Comparison of ENCODE assay signal across 8 cellular contexts in the genomic region with DNA sequence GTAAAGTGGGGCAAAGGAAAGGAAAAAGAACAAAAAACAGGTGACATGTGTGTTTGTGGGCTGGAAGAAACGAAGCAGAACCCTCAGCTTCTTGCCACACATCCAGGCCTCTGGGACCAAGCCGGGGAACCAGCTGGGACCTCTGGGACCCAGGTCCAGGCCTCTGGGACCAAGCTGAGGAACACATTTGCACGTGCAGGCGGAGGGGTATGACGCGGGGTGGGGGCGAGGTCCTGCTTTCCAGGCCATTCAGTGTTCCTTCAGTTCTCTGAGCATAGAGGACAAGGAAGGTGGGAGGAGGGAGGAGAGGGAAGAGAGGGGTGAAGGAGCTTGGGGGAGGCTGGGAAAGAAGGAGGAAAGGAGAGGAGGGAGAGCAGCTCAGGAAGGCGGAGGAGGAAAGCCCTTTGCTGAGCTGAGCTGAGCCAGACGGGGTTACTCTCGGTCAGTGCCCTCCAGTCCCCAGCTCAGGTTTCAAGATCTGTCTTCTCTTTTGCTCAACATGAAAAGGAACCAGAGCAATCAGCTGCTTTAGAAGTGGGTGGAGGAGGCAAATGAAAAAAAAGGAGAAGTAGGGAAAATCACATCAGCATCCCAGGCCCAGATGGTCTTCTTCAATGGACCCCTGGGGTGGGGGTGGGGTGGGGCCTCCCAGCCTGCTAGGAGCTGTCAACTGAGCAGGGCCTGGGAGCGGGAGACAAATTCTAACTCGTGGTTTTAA. TPM values are rescaled to one million over a fixed set of nuclear protein-coding genes. Genes with fewer than 3 reads are reported as not detected.
A peak's percentile ranks its signal among the peaks of the same experiment; 100 is the strongest.
DNase-seq lines count a peak whose midpoint lies in the region; ATAC-seq and TF ChIP-seq lines count a peak whose summit lies in the region.

No MANE protein-coding gene starts in this region.

- H3K27ac ChIP-seq in lung (ENCODE audit: low read depth in 1 of 2, low read length in 1 of 2), result peak overlapping the region; percentile 61 to 82
- peak overlapping the region; percentile 72 to 81 (median 76) for H3K27ac ChIP-seq in transverse colon

- intact Hi-C loops in transverse colon (cut with DNase I; ENCODE audit: low total_unique reads), result loop anchor here (10.0 kb wide), 1 partner anchor 546 kb away; no protein-coding TSS in a partner anchor

- H3K4me3 ChIP-seq in AG09309 (ENCODE audit: control insufficient read depth, low read depth, low read length) (no peak overlapping the region), choroid plexus epithelial cell (ENCODE audit: low read depth, low read length) (no peak overlapping the region), lung (no peak overlapping the region), transverse colon (no peak overlapping the region)

- H3K36me3 ChIP-seq in lung (ENCODE audit: control insufficient read depth in 2 of 2, insufficient read depth in 2 of 2, low read length in 2 of 2), result peaks cover 0 to 2% of the 10 kb centered on the region in 2 donors
- H3K36me3 ChIP-seq in transverse colon, result peaks cover 0 to 10% (median 0%) of the 10 kb centered on the region in 4 donors

- no peak for TF ChIP-seq POLR2A in transverse colon (IDR thresholded peaks at IDR 0.05)

- in situ Hi-C loops in transverse colon (cut with MboI; ENCODE audit: low pct_ligation_motif_present in 1 of 4, low pct_unique_long_range_greater_than_20kb in 1 of 4, low sequenced_read_pairs in 3 of 4), result loop anchor here in 3 of 4 donors (10.0 to 25.0 kb wide), 4 partner anchors 56 to 546 kb away; a partner anchor contains a TSS

- no peak for TF ChIP-seq EP300 in transverse colon (IDR thresholded peaks at IDR 0.05; ENCODE audit: low read depth)

- peak; percentile 46 for DNase-seq in AG09309 (ENCODE audit: low read depth)
- peak; percentile 85 for DNase-seq in GM19240 (ENCODE audit: insufficient read length, low spot score)
- DNase-seq in NOMO-1 treated with DMSO at 0.1 percent for 48 hours (lab: John Stamatoyannopoulos, UW; ENCODE audit: unreplicated experiment), result peak; percentile 95
- peak; percentile 95 for DNase-seq in choroid plexus epithelial cell (ENCODE audit: low read depth)
- peak; percentile 47 for DNase-seq in lung (ENCODE audit: low spot score)
- DNase-seq in transverse colon, result peak; percentile 46
- DNase-seq in activated CD4-positive, CD25-positive, alpha-beta regulatory T cell (lab: John Stamatoyannopoulos, UW), result no peak

- TF ChIP-seq CTCF in AG09309 (IDR thresholded peaks at IDR 0.05; ENCODE audit: control insufficient read depth, insufficient read depth, low read depth, low read length, missing control alignments) (no peak), choroid plexus epithelial cell (conservative IDR thresholded peaks at IDR 0.05; ENCODE audit: low read depth, low read length) (no peak), lung (IDR thresholded peaks at IDR 0.05; ENCODE audit: control extremely low read depth, extremely low read depth) (no peak), transverse colon (IDR thresholded peaks at IDR 0.05) (no peak)

- H3K9me3 ChIP-seq in lung (ENCODE audit: control insufficient read depth in 2 of 2, insufficient read depth in 1 of 2, low read length in 1 of 2) (no peaks in the 10 kb centered on the region), transverse colon (no peaks in the 10 kb centered on the region)

- ATAC-seq in HG03159 (IDR thresholded peaks at IDR 0.05; ENCODE audit: unreplicated experiment) (peak; percentile 91), lung (ENCODE audit: insufficient read depth, low FRiP score) (peak; percentile 75)

- H3K4me1 ChIP-seq in lung (ENCODE audit: control insufficient read depth in 2 of 2, insufficient read depth in 2 of 2, low read length in 2 of 2), result peaks cover 9 to 29% of the 10 kb centered on the region in 2 donors
- H3K4me1 ChIP-seq in transverse colon, result peaks cover 36 to 80% (median 47%) of the 10 kb centered on the region in 4 donors

- H3K27me3 ChIP-seq in lung (ENCODE audit: control insufficient read depth, insufficient read depth) (no peaks in the 10 kb centered on the region), transverse colon (no peaks in the 10 kb centered on the region)

- 41 to 53% methylated on average over 12 of the region's 12 CpGs for WGBS in lung, 2 donors
- 53 to 57% methylated on average over 6 to 12 of the region's 12 CpGs for WGBS in transverse colon (ENCODE audit: low coverage in 1 of 2), 2 donors

RNA-seq across cellular contexts. Expression of a gene that starts 59.1 kb away (rescaled TPM):
- total RNA-seq in lung, result 100 to 1,000 TPM in 1 of 2 donors, 10 to 100 TPM in 1; 19.1 to 140 TPM
- 10 to 100 TPM in 1 of 2 donors, 1 to 10 TPM in 1; 5.4 to 14.4 TPM for polyA plus RNA-seq in lung
- total RNA-seq in transverse colon, result 10 to 100 TPM; 20.5 to 67.3 (median 60.5) TPM

Comparison
In these comparisons a context has a peak if more than half of its experiments do, and no peak if none do; other contexts are left out.
1. DNase-seq: peak in AG09309 (single experiment), GM19240 (single experiment), NOMO-1 treated with DMSO at 0.1 percent for 48 hours (single experiment), choroid plexus epithelial cell (single experiment), lung (single experiment) and transverse colon (single experiment); none in activated CD4-positive, CD25-positive, alpha-beta regulatory T cell (0 of 4).